In the genomic region with DNA sequence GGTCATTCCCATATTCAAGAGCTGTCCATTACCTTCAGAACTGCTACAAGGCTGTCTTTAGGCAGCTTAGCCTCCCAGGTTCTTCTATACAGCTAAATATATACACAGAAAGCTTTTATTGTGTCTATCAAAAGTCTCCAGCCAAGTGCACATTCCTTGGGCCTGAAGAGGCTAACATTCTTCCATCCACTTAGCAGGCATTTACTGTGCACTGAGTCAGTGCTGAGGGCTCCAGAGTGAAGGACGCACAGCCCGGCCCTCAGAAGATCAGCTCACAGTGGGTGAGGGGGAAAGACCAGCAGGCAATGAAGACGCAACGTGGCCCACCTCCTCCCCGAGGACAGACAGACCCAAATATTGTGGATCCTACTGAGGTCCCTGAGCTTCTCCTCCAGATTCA, we compare ENCODE assay signal across 18 cellular contexts.
"Had no signal": no experiment of that assay in that cellular context is flagged by ENCODE, and none has a peak within 500 bp of the region (broad histone marks: within the 10 kb centered on the region; RNA-seq: fewer than 3 reads in every experiment).

No MANE protein-coding gene starts in this region.

- ATAC-seq: effector memory CD8-positive, alpha-beta T cell; gastrocnemius medialis; naive thymus-derived CD4-positive, alpha-beta T cell had no signal

- H3K36me3 ChIP-seq: esophagus muscularis mucosa, gastrocnemius medialis, heart right ventricle, neutrophil, stomach, uterus had no signal

- H3K9me3 ChIP-seq: gastrocnemius medialis, heart right ventricle, neutrophil, uterus had no signal

- H3K27ac ChIP-seq: epithelial cell of prostate, esophagus muscularis mucosa, gastrocnemius medialis, heart right ventricle, neutrophil, stomach, uterus had no signal

- DNase-seq: effector memory CD8-positive, alpha-beta T cell; gastrocnemius medialis; heart right ventricle; hypothalamus; kidney glomerular epithelial cell; naive thymus-derived CD4-positive, alpha-beta T cell; nephron progenitor cell; posterior cingulate gyrus; small intestine; stimulated activated CD4-positive, alpha-beta T cell treated with anti-CD3 and anti-CD28 coated beads, Interleukin-12 subunit alpha, Interleukin-12 subunit beta, amount 100 ng/mL, for 4 hours; stimulated activated naive CD4-positive, alpha-beta T cell; stomach; uterus had no signal

- FAIRE-seq: colon, islet of Langerhans, small intestine had no signal

- H3K4me3 ChIP-seq: esophagus muscularis mucosa, gastrocnemius medialis, heart right ventricle, stomach, uterus had no signal

- H3K27me3 ChIP-seq: esophagus muscularis mucosa, gastrocnemius medialis, neutrophil, stomach, uterus had no signal

- H3K4me1 ChIP-seq: esophagus muscularis mucosa, gastrocnemius medialis, heart right ventricle, stomach, uterus had no signal
